15 cellular contexts compared by ENCODE assay signal in genomic region chr5:135308752-135309151, GRCh38.
DNase-seq lines count a peak whose midpoint lies in the region; ATAC-seq and TF ChIP-seq lines count a peak whose summit lies in the region.
"Had no signal": no experiment of that assay in that cellular context is flagged by ENCODE, and none has a peak within 500 bp of the region (broad histone marks: within the 10 kb centered on the region; RNA-seq: fewer than 3 reads in every experiment).

No MANE protein-coding gene starts in this region.

- DNase-seq in BJ (ENCODE audit: low read depth) (peak; percentile 64), HK-2 (ENCODE audit: unreplicated experiment) (peak; percentile 11), brain microvascular endothelial cell (peak; percentile 69), mesothelial cell of epicardium (ENCODE audit: low spot score in 2 of 2, unreplicated experiment in 2 of 2) (no peak), Calu3 (no peak), posterior vena cava (ENCODE audit: low spot score) (no peak)
- no peak for DNase-seq in activated CD4-positive, CD25-positive, alpha-beta regulatory T cell (lab: John Stamatoyannopoulos, UW)
- DNase-seq: activated CD4-positive, alpha-beta T cell treated with anti-CD3 and anti-CD28 coated beads for 1 hour; cerebellar nuclear complex; gastrocnemius medialis; kidney; naive thymus-derived CD4-positive, alpha-beta T cell had no signal

- H3K9me3 Mint-ChIP-seq in mesothelial cell of epicardium (no peaks in the 10 kb centered on the region), Calu3 (ENCODE audit: low read depth, unreplicated experiment) (no peaks in the 10 kb centered on the region)
- H3K9me3 Mint-ChIP-seq: naive thymus-derived CD4-positive, alpha-beta T cell had no signal

- H3K4me1 Mint-ChIP-seq in mesothelial cell of epicardium (peaks cover 67% of the 10 kb centered on the region), Calu3 (ENCODE audit: low read depth, unreplicated experiment) (no peaks in the 10 kb centered on the region)

- H3K27me3 Mint-ChIP-seq in mesothelial cell of epicardium (ENCODE audit: low read depth) = no peaks in the 10 kb centered on the region
- peaks cover 33% of the 10 kb centered on the region for H3K27me3 Mint-ChIP-seq in Calu3 (ENCODE audit: unreplicated experiment)

- no peak for ATAC-seq in HG02884 (IDR thresholded peaks at IDR 0.05; ENCODE audit: unreplicated experiment)
- ATAC-seq: gastrocnemius medialis; naive thymus-derived CD4-positive, alpha-beta T cell had no signal

- TF ChIP-seq CTCF in BJ (IDR thresholded peaks at IDR 0.05; ENCODE audit: insufficient read depth, low read depth, low read length) = no peak
- no peak for TF ChIP-seq CTCF in brain microvascular endothelial cell (IDR thresholded peaks at IDR 0.05; ENCODE audit: low read depth, low read length, missing control alignments)
- no peak for TF ChIP-seq CTCF in mesothelial cell of epicardium (IDR thresholded peaks at IDR 0.05; ENCODE audit: unreplicated experiment)
- TF ChIP-seq CTCF in Calu3 (IDR thresholded peaks at IDR 0.05; ENCODE audit: unreplicated experiment) = no peak

- intact Hi-C loops in Calu3 (cut with micrococcal nuclease; ENCODE audit: unreplicated experiment) (no loop called here), posterior vena cava (cut with DNase I) (no loop called here)

- H3K27me3 ChIP-seq in BJ (ENCODE audit: control insufficient read depth, insufficient read depth, low read length) = no peaks in the 10 kb centered on the region
- no peaks in the 10 kb centered on the region for H3K27me3 ChIP-seq in brain microvascular endothelial cell (replicated peaks)
- H3K27me3 ChIP-seq: gastrocnemius medialis had no signal

- H3K36me3 Mint-ChIP-seq in mesothelial cell of epicardium (no peaks in the 10 kb centered on the region), Calu3 (ENCODE audit: insufficient read depth, unreplicated experiment) (no peaks in the 10 kb centered on the region)

- H3K4me3 Mint-ChIP-seq in mesothelial cell of epicardium (no peak overlapping the region), Calu3 (ENCODE audit: low read depth, unreplicated experiment) (no peak overlapping the region)

- CTCF ChIA-PET in BJ (lab: Yijun Ruan, JAX) = interaction anchor here (1.2 to 2.3 kb wide), 4 partner anchors 14 to 117 kb away, joined by 3 to 5 read pairs (median 4); no protein-coding TSS in a partner anchor
- CTCF ChIA-PET in Calu3 (lab: Charles Lee) = no interaction called here

- no peak overlapping the region for H3K27ac ChIP-seq in brain microvascular endothelial cell
- H3K27ac ChIP-seq: gastrocnemius medialis, skin epidermis, thoracic aorta had no signal

- no peak overlapping the region for H3K4me3 ChIP-seq in BJ (ENCODE audit: low read depth, low read length)
- H3K4me3 ChIP-seq in brain microvascular endothelial cell (ENCODE audit: low read depth, low read length) = no peak overlapping the region
- H3K4me3 ChIP-seq: gastrocnemius medialis, skin epidermis, thoracic aorta had no signal

- H3K27ac Mint-ChIP-seq in mesothelial cell of epicardium (peak overlapping the region; percentile 68), Calu3 (ENCODE audit: unreplicated experiment) (no peak overlapping the region)

- BruUV-seq in Calu3 (replicated peaks; lab: Mats Ljungman, UMichigan) = no TSS peak

- POLR2A ChIA-PET in BJ (lab: Charles Lee) = interaction anchor here (0.6 to 1.2 kb wide), 2 partner anchors 39 to 269 kb away, joined by 3 read pairs; no protein-coding TSS in a partner anchor

- H3K36me3 ChIP-seq in BJ (ENCODE audit: control insufficient read depth, insufficient read depth, low read length) (no peaks in the 10 kb centered on the region), brain microvascular endothelial cell (replicated peaks) (no peaks in the 10 kb centered on the region)
- H3K36me3 ChIP-seq: gastrocnemius medialis, thoracic aorta had no signal

- in situ Hi-C loops in brain microvascular endothelial cell (cut with HindIII; ENCODE audit: low pct_ligation_motif_present, low sequenced_read_pairs) = no loop called here

Comparison
In these comparisons a context has a peak if more than half of its experiments do, and no peak if none do; other contexts are left out.
1. DNase-seq: peak in BJ (single experiment), HK-2 (single experiment) and brain microvascular endothelial cell (single experiment); none in mesothelial cell of epicardium (0 of 2), Calu3 (single experiment), posterior vena cava (single experiment) and activated CD4-positive, CD25-positive, alpha-beta regulatory T cell (0 of 4).